In genomic region chr10:5873515-5873995, GRCh38 we compare ENCODE assay signal across 8 cellular contexts. TPM values are rescaled to one million over a fixed set of nuclear protein-coding genes. Genes with fewer than 3 reads are reported as not detected.
DNase-seq lines count a peak whose midpoint lies in the region; ATAC-seq and TF ChIP-seq lines count a peak whose summit lies in the region.

No MANE protein-coding gene starts in this region.

- H3K27ac Mint-ChIP-seq in activated naive CD8-positive, alpha-beta T cell treated with anti-CD3 and anti-CD28 coated beads, Interleukin-2, amount 10 ng/mL, durations not matched to agents 7 days and 5 days: peak overlapping the region; percentile 62

- peak overlapping the region; percentile 56 for H3K4me3 Mint-ChIP-seq in activated naive CD8-positive, alpha-beta T cell treated with anti-CD3 and anti-CD28 coated beads, Interleukin-2, amount 10 ng/mL, durations not matched to agents 7 days and 5 days

- 48 to 56% (median 52%) methylated on average over 9 of the region's 9 CpGs for WGBS in heart left ventricle, 4 donors

- peaks cover 4 to 39% (median 30%) of the 10 kb centered on the region in 9 donors for H3K36me3 ChIP-seq in heart left ventricle

- no peak overlapping the region for H3K27ac ChIP-seq in heart left ventricle

- DNase-seq in ELF-1 (ENCODE audit: low read depth, low spot score) (peak; percentile 84), LNCaP clone FGC (ENCODE audit: low read depth) (no peak), SKM-1 treated with dmso at 0.1 percent for 144 hours (lab: John Stamatoyannopoulos, UW; ENCODE audit: unreplicated experiment) (peak; percentile 43), heart left ventricle (peak in 4 of 5 donors; percentile 36 to 64 (median 42)), retinal pigment epithelial cell (ENCODE audit: low read depth) (no peak)
- peak; percentile 59 for DNase-seq in activated naive CD8-positive, alpha-beta T cell treated with anti-CD3 and anti-CD28 coated beads, Interleukin-2, amount 10 ng/mL, durations not matched to agents 7 days and 5 days
- no peak for DNase-seq in NK-92 treated with Interleukin-12 subunit alpha and Interleukin-12 subunit beta, amount 100 ng/mL, for 24 hours (lab: John Stamatoyannopoulos, UW)

- intact Hi-C loops in heart left ventricle (cut with DNase I): loop anchor here (2.0 to 10.0 kb wide), 11 partner anchors 59 to 431 kb away; partner anchors contain the start of genes GDI2 (in 6 of the 10) and TASOR2 (in 3 of the 10)

- TF ChIP-seq CTCF in LNCaP clone FGC (IDR thresholded peaks at IDR 0.05; ENCODE audit: control insufficient read depth, extremely low read depth, insufficient read depth) (peak; percentile 59), heart left ventricle (IDR thresholded peaks at IDR 0.05) (peak; percentile 62 to 84 (median 78)), retinal pigment epithelial cell (conservative IDR thresholded peaks at IDR 0.05; ENCODE audit: low read depth, low read length) (peak; percentile 69)

- H3K36me3 Mint-ChIP-seq in activated naive CD8-positive, alpha-beta T cell treated with anti-CD3 and anti-CD28 coated beads, Interleukin-2, amount 10 ng/mL, durations not matched to agents 7 days and 5 days: peaks cover 9% of the 10 kb centered on the region

- TF ChIP-seq POLR2A in heart left ventricle (IDR thresholded peaks at IDR 0.05): no peak

- H3K9me3 Mint-ChIP-seq in activated naive CD8-positive, alpha-beta T cell treated with anti-CD3 and anti-CD28 coated beads, Interleukin-2, amount 10 ng/mL, durations not matched to agents 7 days and 5 days: peaks cover 2% of the 10 kb centered on the region

- no peaks in the 10 kb centered on the region for H3K27me3 ChIP-seq in heart left ventricle

- ATAC-seq in GM21723 (IDR thresholded peaks at IDR 0.05; ENCODE audit: unreplicated experiment) (peak; percentile 85), heart left ventricle (peak; percentile 56 to 85 (median 75))
- peak; percentile 86 for ATAC-seq in activated naive CD8-positive, alpha-beta T cell treated with anti-CD3 and anti-CD28 coated beads, Interleukin-2, amount 10 ng/mL, durations not matched to agents 7 days and 5 days (ENCODE audit: low read depth)

- H3K4me3 ChIP-seq in LNCaP clone FGC (ENCODE audit: low read depth, low read length): no peak overlapping the region
- H3K4me3 ChIP-seq in heart left ventricle: peak overlapping the region in 1 of 12 donors; percentile 24
- H3K4me3 ChIP-seq in retinal pigment epithelial cell (ENCODE audit: low read length): no peak overlapping the region

- H3K27me3 Mint-ChIP-seq in activated naive CD8-positive, alpha-beta T cell treated with anti-CD3 and anti-CD28 coated beads, Interleukin-2, amount 10 ng/mL, durations not matched to agents 7 days and 5 days: no peaks in the 10 kb centered on the region

- peaks cover 0 to 3% (median 0%) of the 10 kb centered on the region in 12 donors for H3K4me1 ChIP-seq in heart left ventricle

- peaks cover 7% of the 10 kb centered on the region for H3K4me1 Mint-ChIP-seq in activated naive CD8-positive, alpha-beta T cell treated with anti-CD3 and anti-CD28 coated beads, Interleukin-2, amount 10 ng/mL, durations not matched to agents 7 days and 5 days

- POLR2A ChIA-PET in activated naive CD8-positive, alpha-beta T cell treated with anti-CD3 and anti-CD28 coated beads, Interleukin-2, amount 10 ng/mL, durations not matched to agents 7 days and 5 days (lab: Charles Lee): interaction anchor here (1.7 kb wide), 1 partner anchor 17 kb away, joined by 5 read pairs; the partner anchor contains the start of genes ANKRD16 and FBH1

- no peaks in the 10 kb centered on the region for H3K9me3 ChIP-seq in heart left ventricle

RNA-seq across cellular contexts. Expression of gene ANKRD16, which starts 16.1 kb away (rescaled TPM):
- total RNA-seq in activated naive CD8-positive, alpha-beta T cell treated with anti-CD3 and anti-CD28 coated beads, Interleukin-2, amount 10 ng/mL, durations not matched to agents 7 days and 5 days: 1 to 10 TPM; 6.2 to 6.3 TPM
- total RNA-seq in heart left ventricle: 1 to 10 TPM; 1.7 to 5.0 (median 2.9) TPM
- 1 to 10 TPM; 2.0 to 2.7 TPM for polyA plus RNA-seq in heart left ventricle

RNA-seq across cellular contexts. Expression of gene FBH1, which starts 16.5 kb away (rescaled TPM):
- 10 to 100 TPM; 71.6 to 72.9 TPM for total RNA-seq in activated naive CD8-positive, alpha-beta T cell treated with anti-CD3 and anti-CD28 coated beads, Interleukin-2, amount 10 ng/mL, durations not matched to agents 7 days and 5 days
- total RNA-seq in heart left ventricle: 100 to 1,000 TPM in 2 of 9 donors, 10 to 100 TPM in 7; 57.4 to 111 (median 83.5) TPM
- 10 to 100 TPM; 59.1 to 84.4 TPM for polyA plus RNA-seq in heart left ventricle

Comparison
In these comparisons a context has a peak if more than half of its experiments do, and no peak if none do; other contexts are left out.
1. DNase-seq: peak in ELF-1 (single experiment), SKM-1 treated with dmso at 0.1 percent for 144 hours (single experiment), activated naive CD8-positive, alpha-beta T cell treated with anti-CD3 and anti-CD28 coated beads, Interleukin-2, amount 10 ng/mL, durations not matched to agents 7 days and 5 days (single experiment) and heart left ventricle (4 of 5); none in LNCaP clone FGC (single experiment), retinal pigment epithelial cell (single experiment) and NK-92 treated with Interleukin-12 subunit alpha and Interleukin-12 subunit beta, amount 100 ng/mL, for 24 hours (single experiment).
2. Peak in every context shown above with its lines, with median percentiles within 50 percentile points of each other: ATAC-seq and CTCF ChIP-seq.